Comparison of ENCODE assay signal across 1 cellular context in the genomic region with DNA sequence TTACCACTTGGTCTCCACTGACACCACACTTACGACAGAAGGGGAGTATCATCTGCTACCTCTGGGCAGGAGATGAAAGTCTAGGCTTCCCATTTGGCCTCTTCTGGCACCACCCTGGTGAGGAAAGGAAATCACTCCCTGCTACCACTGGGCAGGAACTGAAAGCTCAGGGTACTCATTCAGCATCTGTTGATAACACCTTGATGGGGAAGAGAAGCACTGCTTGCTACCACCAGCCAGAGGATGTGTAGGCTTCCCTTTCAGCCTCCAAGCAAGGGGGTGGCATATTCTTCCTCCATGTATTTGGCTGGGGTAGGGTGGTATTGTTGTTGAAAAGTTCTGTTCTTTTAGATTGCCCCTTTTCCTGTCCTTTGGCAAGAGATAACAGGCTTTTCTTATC.
TF ChIP-seq lines count a peak whose summit lies in the region.

No MANE protein-coding gene starts in this region.

TF ChIP-seq in GM23338, 12 proteins besides CTCF, POLR2A, EP300 and RAD21:
- TF ChIP-seq, protein P1, sequence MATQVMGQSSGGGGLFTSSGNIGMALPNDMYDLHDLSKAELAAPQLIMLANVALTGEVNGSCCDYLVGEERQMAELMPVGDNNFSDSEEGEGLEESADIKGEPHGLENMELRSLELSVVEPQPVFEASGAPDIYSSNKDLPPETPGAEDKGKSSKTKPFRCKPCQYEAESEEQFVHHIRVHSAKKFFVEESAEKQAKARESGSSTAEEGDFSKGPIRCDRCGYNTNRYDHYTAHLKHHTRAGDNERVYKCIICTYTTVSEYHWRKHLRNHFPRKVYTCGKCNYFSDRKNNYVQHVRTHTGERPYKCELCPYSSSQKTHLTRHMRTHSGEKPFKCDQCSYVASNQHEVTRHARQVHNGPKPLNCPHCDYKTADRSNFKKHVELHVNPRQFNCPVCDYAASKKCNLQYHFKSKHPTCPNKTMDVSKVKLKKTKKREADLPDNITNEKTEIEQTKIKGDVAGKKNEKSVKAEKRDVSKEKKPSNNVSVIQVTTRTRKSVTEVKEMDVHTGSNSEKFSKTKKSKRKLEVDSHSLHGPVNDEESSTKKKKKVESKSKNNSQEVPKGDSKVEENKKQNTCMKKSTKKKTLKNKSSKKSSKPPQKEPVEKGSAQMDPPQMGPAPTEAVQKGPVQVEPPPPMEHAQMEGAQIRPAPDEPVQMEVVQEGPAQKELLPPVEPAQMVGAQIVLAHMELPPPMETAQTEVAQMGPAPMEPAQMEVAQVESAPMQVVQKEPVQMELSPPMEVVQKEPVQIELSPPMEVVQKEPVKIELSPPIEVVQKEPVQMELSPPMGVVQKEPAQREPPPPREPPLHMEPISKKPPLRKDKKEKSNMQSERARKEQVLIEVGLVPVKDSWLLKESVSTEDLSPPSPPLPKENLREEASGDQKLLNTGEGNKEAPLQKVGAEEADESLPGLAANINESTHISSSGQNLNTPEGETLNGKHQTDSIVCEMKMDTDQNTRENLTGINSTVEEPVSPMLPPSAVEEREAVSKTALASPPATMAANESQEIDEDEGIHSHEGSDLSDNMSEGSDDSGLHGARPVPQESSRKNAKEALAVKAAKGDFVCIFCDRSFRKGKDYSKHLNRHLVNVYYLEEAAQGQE (IDR thresholded peaks at IDR 0.05; ENCODE audit: unreplicated experiment) = no peak
- no peak for TF ChIP-seq STAT1 (IDR thresholded peaks at IDR 0.05; ENCODE audit: unreplicated experiment)
- TF ChIP-seq POLR2AphosphoS5 (IDR thresholded peaks at IDR 0.05; ENCODE audit: low read depth) = no peak
- no peak for TF ChIP-seq JUNB (IDR thresholded peaks at IDR 0.05; ENCODE audit: unreplicated experiment)
- no peak for TF ChIP-seq CREB1 (CRISPR knock-in tag; IDR thresholded peaks at IDR 0.05; ENCODE audit: low read depth)
- TF ChIP-seq, protein P2, sequence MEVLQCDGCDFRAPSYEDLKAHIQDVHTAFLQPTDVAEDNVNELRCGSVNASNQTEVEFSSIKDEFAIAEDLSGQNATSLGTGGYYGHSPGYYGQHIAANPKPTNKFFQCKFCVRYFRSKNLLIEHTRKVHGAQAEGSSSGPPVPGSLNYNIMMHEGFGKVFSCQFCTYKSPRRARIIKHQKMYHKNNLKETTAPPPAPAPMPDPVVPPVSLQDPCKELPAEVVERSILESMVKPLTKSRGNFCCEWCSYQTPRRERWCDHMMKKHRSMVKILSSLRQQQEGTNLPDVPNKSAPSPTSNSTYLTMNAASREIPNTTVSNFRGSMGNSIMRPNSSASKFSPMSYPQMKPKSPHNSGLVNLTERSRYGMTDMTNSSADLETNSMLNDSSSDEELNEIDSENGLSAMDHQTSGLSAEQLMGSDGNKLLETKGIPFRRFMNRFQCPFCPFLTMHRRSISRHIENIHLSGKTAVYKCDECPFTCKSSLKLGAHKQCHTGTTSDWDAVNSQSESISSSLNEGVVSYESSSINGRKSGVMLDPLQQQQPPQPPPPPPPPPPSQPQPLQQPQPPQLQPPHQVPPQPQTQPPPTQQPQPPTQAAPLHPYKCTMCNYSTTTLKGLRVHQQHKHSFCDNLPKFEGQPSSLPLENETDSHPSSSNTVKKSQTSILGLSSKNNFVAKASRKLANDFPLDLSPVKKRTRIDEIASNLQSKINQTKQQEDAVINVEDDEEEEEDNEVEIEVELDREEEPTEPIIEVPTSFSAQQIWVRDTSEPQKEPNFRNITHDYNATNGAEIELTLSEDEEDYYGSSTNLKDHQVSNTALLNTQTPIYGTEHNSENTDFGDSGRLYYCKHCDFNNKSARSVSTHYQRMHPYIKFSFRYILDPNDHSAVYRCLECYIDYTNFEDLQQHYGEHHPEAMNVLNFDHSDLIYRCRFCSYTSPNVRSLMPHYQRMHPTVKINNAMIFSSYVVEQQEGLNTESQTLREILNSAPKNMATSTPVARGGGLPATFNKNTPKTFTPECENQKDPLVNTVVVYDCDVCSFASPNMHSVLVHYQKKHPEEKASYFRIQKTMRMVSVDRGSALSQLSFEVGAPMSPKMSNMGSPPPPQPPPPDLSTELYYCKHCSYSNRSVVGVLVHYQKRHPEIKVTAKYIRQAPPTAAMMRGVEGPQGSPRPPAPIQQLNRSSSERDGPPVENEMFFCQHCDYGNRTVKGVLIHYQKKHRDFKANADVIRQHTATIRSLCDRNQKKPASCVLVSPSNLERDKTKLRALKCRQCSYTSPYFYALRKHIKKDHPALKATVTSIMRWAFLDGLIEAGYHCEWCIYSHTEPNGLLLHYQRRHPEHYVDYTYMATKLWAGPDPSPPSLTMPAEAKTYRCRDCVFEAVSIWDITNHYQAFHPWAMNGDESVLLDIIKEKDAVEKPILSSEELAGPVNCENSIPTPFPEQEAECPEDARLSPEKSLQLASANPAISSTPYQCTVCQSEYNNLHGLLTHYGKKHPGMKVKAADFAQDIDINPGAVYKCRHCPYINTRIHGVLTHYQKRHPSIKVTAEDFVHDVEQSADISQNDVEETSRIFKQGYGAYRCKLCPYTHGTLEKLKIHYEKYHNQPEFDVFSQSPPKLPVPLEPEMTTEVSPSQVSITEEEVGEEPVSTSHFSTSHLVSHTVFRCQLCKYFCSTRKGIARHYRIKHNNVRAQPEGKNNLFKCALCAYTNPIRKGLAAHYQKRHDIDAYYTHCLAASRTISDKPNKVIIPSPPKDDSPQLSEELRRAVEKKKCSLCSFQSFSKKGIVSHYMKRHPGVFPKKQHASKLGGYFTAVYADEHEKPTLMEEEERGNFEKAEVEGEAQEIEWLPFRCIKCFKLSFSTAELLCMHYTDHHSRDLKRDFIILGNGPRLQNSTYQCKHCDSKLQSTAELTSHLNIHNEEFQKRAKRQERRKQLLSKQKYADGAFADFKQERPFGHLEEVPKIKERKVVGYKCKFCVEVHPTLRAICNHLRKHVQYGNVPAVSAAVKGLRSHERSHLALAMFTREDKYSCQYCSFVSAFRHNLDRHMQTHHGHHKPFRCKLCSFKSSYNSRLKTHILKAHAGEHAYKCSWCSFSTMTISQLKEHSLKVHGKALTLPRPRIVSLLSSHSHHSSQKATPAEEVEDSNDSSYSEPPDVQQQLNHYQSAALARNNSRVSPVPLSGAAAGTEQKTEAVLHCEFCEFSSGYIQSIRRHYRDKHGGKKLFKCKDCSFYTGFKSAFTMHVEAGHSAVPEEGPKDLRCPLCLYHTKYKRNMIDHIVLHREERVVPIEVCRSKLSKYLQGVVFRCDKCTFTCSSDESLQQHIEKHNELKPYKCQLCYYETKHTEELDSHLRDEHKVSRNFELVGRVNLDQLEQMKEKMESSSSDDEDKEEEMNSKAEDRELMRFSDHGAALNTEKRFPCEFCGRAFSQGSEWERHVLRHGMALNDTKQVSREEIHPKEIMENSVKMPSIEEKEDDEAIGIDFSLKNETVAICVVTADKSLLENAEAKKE (CRISPR knock-in tag; IDR thresholded peaks at IDR 0.05) = no peak
